In genomic region chr20:31968299-31969126, GRCh38 we compare ENCODE assay signal across 1 cellular context.
A peak's percentile ranks its signal among the peaks of the same experiment; 100 is the strongest.
TF ChIP-seq lines count a peak whose summit lies in the region.

No MANE protein-coding gene starts in this region.

TF ChIP-seq in K562, 482 proteins besides CTCF, POLR2A, EP300 and RAD21 (continued from another document and continues in another):
- peak; percentile 100 for TF ChIP-seq ARID4B (CRISPR knock-in tag; IDR thresholded peaks at IDR 0.05)
- no peak for TF ChIP-seq HMBOX1 (IDR thresholded peaks at IDR 0.05)
- peak; percentile 68; the same call in 1 of the 2 replicates for TF ChIP-seq ZNF41 (CRISPR knock-in tag; conservative IDR thresholded peaks at IDR 0.05)
- TF ChIP-seq PURB (CRISPR knock-in tag; IDR thresholded peaks at IDR 0.05; ENCODE audit: low read depth), result peak; percentile 90; the same call in 1 of the 2 replicates
- peak; percentile 71; the same call in 1 of the 2 replicates for TF ChIP-seq ZNF143 (CRISPR knock-in tag; IDR thresholded peaks at IDR 0.05)
- peak; percentile 92 for TF ChIP-seq XRCC5 (IDR thresholded peaks at IDR 0.05; ENCODE audit: low read depth, low read length)
- peak; percentile 68 for TF ChIP-seq FUS (optimal IDR thresholded peaks at IDR 0.05; ENCODE audit: low read depth, low read length)
- TF ChIP-seq MIER1 (IDR thresholded peaks at IDR 0.05; ENCODE audit: low read depth), result peak; percentile 99
- TF ChIP-seq ATF3 (IDR thresholded peaks at IDR 0.05), result no peak
- peak; percentile 98 for TF ChIP-seq ATF3 (CRISPR knock-in tag; conservative IDR thresholded peaks at IDR 0.05)
- peak; percentile 98 for TF ChIP-seq ETV1 (tag; conservative IDR thresholded peaks at IDR 0.05; ENCODE audit: low read depth)
- TF ChIP-seq ZBTB7A (IDR thresholded peaks at IDR 0.05; ENCODE audit: borderline replicate concordance, control insufficient read depth, low read depth, low read length), result peak; percentile 94
- TF ChIP-seq, protein P1, sequence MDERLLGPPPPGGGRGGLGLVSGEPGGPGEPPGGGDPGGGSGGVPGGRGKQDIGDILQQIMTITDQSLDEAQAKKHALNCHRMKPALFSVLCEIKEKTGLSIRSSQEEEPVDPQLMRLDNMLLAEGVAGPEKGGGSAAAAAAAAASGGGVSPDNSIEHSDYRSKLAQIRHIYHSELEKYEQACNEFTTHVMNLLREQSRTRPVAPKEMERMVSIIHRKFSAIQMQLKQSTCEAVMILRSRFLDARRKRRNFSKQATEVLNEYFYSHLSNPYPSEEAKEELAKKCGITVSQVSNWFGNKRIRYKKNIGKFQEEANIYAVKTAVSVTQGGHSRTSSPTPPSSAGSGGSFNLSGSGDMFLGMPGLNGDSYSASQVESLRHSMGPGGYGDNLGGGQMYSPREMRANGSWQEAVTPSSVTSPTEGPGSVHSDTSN (CRISPR knock-in tag; IDR thresholded peaks at IDR 0.05; ENCODE audit: low read depth), result peak; percentile 95
- TF ChIP-seq, protein P1 (tag; conservative IDR thresholded peaks at IDR 0.05; ENCODE audit: low read depth), result no peak
- peak in 1 of 2 experiments; percentile 26 for TF ChIP-seq E2F6 (IDR thresholded peaks at IDR 0.05; ENCODE audit: borderline replicate concordance in 1 of 2, extremely low read depth in 1 of 2, insufficient read depth in 1 of 2, insufficient read length in 1 of 2, low read depth in 1 of 2, low read length in 1 of 2, poor library complexity in 1 of 2, severe bottlenecking in 1 of 2)
- TF ChIP-seq KDM1A (IDR thresholded peaks at IDR 0.05), result peak in 1 of 2 experiments; percentile 37; a peak in 1 of 4 replicates
- peak; percentile 87 for TF ChIP-seq SP1 (CRISPR knock-in tag; IDR thresholded peaks at IDR 0.05)
- TF ChIP-seq PREB (CRISPR knock-in tag; IDR thresholded peaks at IDR 0.05), result peak; percentile 85; the same call in 1 of the 2 replicates
- no peak for TF ChIP-seq SRSF9 (IDR thresholded peaks at IDR 0.05; ENCODE audit: borderline replicate concordance, low read depth, low read length)
- peak; percentile 100 for TF ChIP-seq TGIF2 (CRISPR knock-in tag; IDR thresholded peaks at IDR 0.05)
- TF ChIP-seq ZNF583 (CRISPR knock-in tag; IDR thresholded peaks at IDR 0.05), result peak; percentile 93
- TF ChIP-seq, protein P2, sequence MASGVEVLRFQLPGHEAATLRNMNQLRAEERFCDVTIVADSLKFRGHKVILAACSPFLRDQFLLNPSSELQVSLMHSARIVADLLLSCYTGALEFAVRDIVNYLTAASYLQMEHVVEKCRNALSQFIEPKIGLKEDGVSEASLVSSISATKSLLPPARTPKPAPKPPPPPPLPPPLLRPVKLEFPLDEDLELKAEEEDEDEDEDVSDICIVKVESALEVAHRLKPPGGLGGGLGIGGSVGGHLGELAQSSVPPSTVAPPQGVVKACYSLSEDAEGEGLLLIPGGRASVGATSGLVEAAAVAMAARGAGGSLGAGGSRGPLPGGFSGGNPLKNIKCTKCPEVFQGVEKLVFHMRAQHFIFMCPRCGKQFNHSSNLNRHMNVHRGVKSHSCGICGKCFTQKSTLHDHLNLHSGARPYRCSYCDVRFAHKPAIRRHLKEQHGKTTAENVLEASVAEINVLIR (CRISPR knock-in tag; IDR thresholded peaks at IDR 0.05), result peak; percentile 42; the same call in 1 of the 2 replicates
- no peak for TF ChIP-seq ILF3 (IDR thresholded peaks at IDR 0.05; ENCODE audit: borderline replicate concordance)
- peak; percentile 97 for TF ChIP-seq E2F4 (CRISPR knock-in tag; IDR thresholded peaks at IDR 0.05; ENCODE audit: low read depth)
- TF ChIP-seq GABPA (tag; conservative IDR thresholded peaks at IDR 0.05; ENCODE audit: low read depth), result peak; percentile 67
- TF ChIP-seq ZNF12 (CRISPR knock-in tag; IDR thresholded peaks at IDR 0.05), result peak; percentile 97
- TF ChIP-seq SIX5 (IDR thresholded peaks at IDR 0.05; ENCODE audit: borderline replicate concordance in 1 of 2, insufficient read depth in 1 of 2, low read depth in 1 of 2, low read length in 2 of 2), result no peak
- TF ChIP-seq MTF1 (CRISPR knock-in tag; IDR thresholded peaks at IDR 0.05; ENCODE audit: borderline replicate concordance), result 0 out of 2 replicates have a peak, but pooled peaks have one; percentile 26
- TF ChIP-seq, protein P3, sequence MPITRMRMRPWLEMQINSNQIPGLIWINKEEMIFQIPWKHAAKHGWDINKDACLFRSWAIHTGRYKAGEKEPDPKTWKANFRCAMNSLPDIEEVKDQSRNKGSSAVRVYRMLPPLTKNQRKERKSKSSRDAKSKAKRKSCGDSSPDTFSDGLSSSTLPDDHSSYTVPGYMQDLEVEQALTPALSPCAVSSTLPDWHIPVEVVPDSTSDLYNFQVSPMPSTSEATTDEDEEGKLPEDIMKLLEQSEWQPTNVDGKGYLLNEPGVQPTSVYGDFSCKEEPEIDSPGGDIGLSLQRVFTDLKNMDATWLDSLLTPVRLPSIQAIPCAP (CRISPR knock-in tag; IDR thresholded peaks at IDR 0.05; ENCODE audit: borderline replicate concordance), result peak; percentile 100
- TF ChIP-seq BRCA1 (IDR thresholded peaks at IDR 0.05), result no peak
- TF ChIP-seq BRCA1 (CRISPR knock-in tag; IDR thresholded peaks at IDR 0.05), result peak; percentile 100
- peak; percentile 100 for TF ChIP-seq PRMT5 (CRISPR knock-in tag; IDR thresholded peaks at IDR 0.05)
- peak; percentile 100 for TF ChIP-seq SREBF2 (CRISPR knock-in tag; IDR thresholded peaks at IDR 0.05)
- TF ChIP-seq ZNF263 (CRISPR knock-in tag; IDR thresholded peaks at IDR 0.05; ENCODE audit: borderline replicate concordance), result peak; percentile 95
- TF ChIP-seq CREB3 (tag; conservative IDR thresholded peaks at IDR 0.05; ENCODE audit: low read depth), result peak; percentile 75; the same call in 1 of the 2 replicates
- no peak for TF ChIP-seq MYC (IDR thresholded peaks at IDR 0.05; ENCODE audit: low read depth, low read length)
- TF ChIP-seq MYC (CRISPR knock-in tag; IDR thresholded peaks at IDR 0.05; ENCODE audit: borderline replicate concordance, low read depth), result no peak
- peak; percentile 100 for TF ChIP-seq AFF4 (CRISPR knock-in tag; IDR thresholded peaks at IDR 0.05)
